ENCODE assay signal across 8 cellular contexts in the genomic region with DNA sequence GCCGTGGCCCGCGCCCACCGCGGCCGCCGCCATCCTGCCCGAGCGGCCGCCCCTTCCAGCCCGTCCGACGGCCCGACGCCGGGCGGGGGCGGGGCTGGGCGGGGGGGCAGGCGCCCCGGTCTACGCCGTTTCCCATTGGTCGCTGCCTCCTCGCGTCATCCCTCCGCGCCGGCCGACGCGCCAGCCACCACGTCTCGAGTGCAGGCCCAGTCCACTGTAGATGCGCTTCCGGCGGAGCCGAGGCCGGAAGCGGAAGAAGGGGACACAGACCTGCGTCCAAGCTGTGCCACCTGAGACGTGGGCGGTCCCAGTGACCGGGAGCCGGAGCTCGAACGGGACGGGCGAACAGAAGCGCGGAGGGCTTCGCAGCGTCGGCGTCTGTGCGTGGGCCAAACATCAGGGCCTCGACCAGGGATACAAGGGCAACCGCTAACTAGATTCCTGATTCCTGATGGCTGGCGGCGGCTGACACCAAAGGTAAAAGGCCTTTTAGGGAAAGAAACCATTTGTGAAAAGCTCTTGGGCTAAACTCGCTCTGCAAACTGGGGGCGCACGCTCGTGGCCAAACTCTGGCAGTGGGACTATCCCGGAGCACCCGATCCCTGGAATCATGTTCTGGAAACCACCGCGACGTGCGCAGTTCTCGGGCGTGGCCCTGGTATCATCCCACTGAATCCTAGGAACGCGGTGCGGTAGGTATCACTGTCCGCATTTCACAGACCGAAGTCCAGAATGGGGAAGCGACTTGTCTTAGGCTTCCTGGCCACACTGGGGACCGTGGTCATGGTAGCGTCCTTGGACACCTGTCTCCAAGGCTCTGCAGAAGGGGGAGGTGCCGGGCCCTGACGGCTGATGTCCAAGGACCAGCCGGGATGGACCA. TPM values are rescaled to one million over a fixed set of nuclear protein-coding genes. Genes with fewer than 3 reads are reported as not detected.
DNase-seq lines count a peak whose midpoint lies in the region; ATAC-seq and TF ChIP-seq lines count a peak whose summit lies in the region.

Gene SLC35E1, minus strand, starts transcription at position 84 of the 880 bp plus-strand sequence. Its CDS starts 51 bp downstream, at position 33.

- H3K36me3 ChIP-seq in right atrium auricular region (peaks cover 23% of the 10 kb centered on the region), psoas muscle (ENCODE audit: insufficient read depth in 1 of 2, low read depth in 1 of 2) (peaks cover 2 to 56% of the 10 kb centered on the region in 2 donors), urinary bladder (ENCODE audit: insufficient read depth) (peaks cover 2% of the 10 kb centered on the region)

- H3K9me3 ChIP-seq in right atrium auricular region (no peaks in the 10 kb centered on the region), psoas muscle (no peaks in the 10 kb centered on the region)

- intact Hi-C loops in T-helper 2 cell treated with Interferon-gamma antibody and Interleukin-4, amounts not matched to agents 100 ng/mL and 5 ng/mL, for 36 hours (cut with micrococcal nuclease), result loop anchor here (1.0 kb wide), 4 partner anchors 12 to 88 kb away; partner anchors contain the start of genes C19orf44, CALR3, MED26 and SMIM7
- intact Hi-C loops in psoas muscle (cut with DNase I), result loop anchor here (5.0 kb wide), 1 partner anchor 55 kb away; the partner anchor contains the start of gene MED26 (in 2 of the 2)

- WGBS in psoas muscle, 3 donors, result 0 to 1% (median 0%) methylated on average over 66 to 83 of the region's 83 CpGs
- under 1% methylated on average over 82 of the region's 83 CpGs for WGBS in urinary bladder

- H3K27me3 ChIP-seq in right atrium auricular region (no peaks in the 10 kb centered on the region), psoas muscle (ENCODE audit: insufficient read depth in 3 of 3, low read length in 2 of 3) (no peaks in the 10 kb centered on the region)

- TF ChIP-seq POLR2A in GM18505 (IDR thresholded peaks at IDR 0.05; ENCODE audit: borderline replicate concordance, extremely low read depth, insufficient read depth, insufficient read length), result peak; percentile 91

- H3K4me3 ChIP-seq in right atrium auricular region (peak within 1 kb of the TSS; percentile 73 to 78), psoas muscle (peak within 1 kb of the TSS; percentile 95), urinary bladder (ENCODE audit: low read depth, low read length) (peak within 1 kb of the TSS; percentile 91)

- DNase-seq in NCI-H187 (lab: John Stamatoyannopoulos, UW), result peak; percentile 50 to 77
- DNase-seq in anterior cingulate cortex (lab: John Stamatoyannopoulos, UW), result peak; percentile 55 to 97 (median 92)
- peak; percentile 96 for DNase-seq in right atrium auricular region (ENCODE audit: low spot score)
- DNase-seq in psoas muscle, result peak; percentile 96 to 99

- H3K4me1 ChIP-seq in right atrium auricular region (peaks cover 0 to 37% of the 10 kb centered on the region in 2 donors), psoas muscle (peaks cover 58% of the 10 kb centered on the region), urinary bladder (ENCODE audit: insufficient read depth) (no peaks in the 10 kb centered on the region)

- H3K27ac ChIP-seq in right atrium auricular region, result peak within 1 kb of the TSS; percentile 79 to 83
- peak within 1 kb of the TSS; percentile 86 for H3K27ac ChIP-seq in psoas muscle
- peak within 1 kb of the TSS; percentile 64 for H3K27ac ChIP-seq in urinary bladder (ENCODE audit: low read depth)

- ATAC-seq in GM18505 (IDR thresholded peaks at IDR 0.05; ENCODE audit: unreplicated experiment) (peak; percentile 68), HG02943 (IDR thresholded peaks at IDR 0.05; ENCODE audit: low read depth, unreplicated experiment) (peak; percentile 80), psoas muscle (peak; percentile 94 to 96 (median 95))

- TF ChIP-seq CTCF in right atrium auricular region (IDR thresholded peaks at IDR 0.05) (no peak), psoas muscle (IDR thresholded peaks at IDR 0.05) (no peak)

RNA-seq across cellular contexts. Expression of gene SLC35E1, which starts in this region (rescaled TPM):
- 52.9 and 53.4 TPM in 2 replicates for total RNA-seq in T-helper 2 cell treated with Interferon-gamma antibody and Interleukin-4, amounts not matched to agents 100 ng/mL and 5 ng/mL, for 36 hours
- total RNA-seq in right atrium auricular region, result 10 to 100 TPM; 27.5 to 34.9 TPM
- total RNA-seq in psoas muscle, result 10 to 100 TPM; 25.6 to 40.7 (median 26.9) TPM
- polyA plus RNA-seq in psoas muscle, result 10 to 100 TPM; 17.1 to 42.1 (median 32.8) TPM
- 18.9 TPM for total RNA-seq in urinary bladder
- 22.8 TPM for polyA plus RNA-seq in urinary bladder

Comparison
In these comparisons a context has a peak if more than half of its experiments do, and no peak if none do; other contexts are left out.
1. Peak in every context shown above with its lines: DNase-seq, ATAC-seq, H3K4me3 ChIP-seq and H3K27ac ChIP-seq.